22 cellular contexts compared by ENCODE assay signal in genomic region chr9:104227108-104227507, GRCh38.
"Had no signal": no experiment of that assay in that cellular context is flagged by ENCODE, and none has a peak within 500 bp of the region (broad histone marks: within the 10 kb centered on the region; RNA-seq: fewer than 3 reads in every experiment).

No MANE protein-coding gene starts in this region.

- H3K27me3 ChIP-seq: breast epithelium, hepatocyte, neural progenitor cell, suprapubic skin had no signal

- H3K4me3 Mint-ChIP-seq: activated T-cell treated with anti-CD3 and anti-CD28 coated beads, Interleukin-2, amount 50 U/mL, for 72 hours; naive thymus-derived CD4-positive, alpha-beta T cell; neural progenitor cell; stimulated activated naive CD8-positive, alpha-beta T cell treated with anti-CD3 and anti-CD28 coated beads, Interleukin-15, amount 100 ng/mL, for 72 hours had no signal

- H3K9me3 ChIP-seq: breast epithelium, prostate gland, suprapubic skin had no signal

- H3K27ac Mint-ChIP-seq: activated T-cell treated with anti-CD3 and anti-CD28 coated beads, Interleukin-2, amount 50 U/mL, for 72 hours; naive thymus-derived CD4-positive, alpha-beta T cell; neural progenitor cell; stimulated activated naive CD8-positive, alpha-beta T cell treated with anti-CD3 and anti-CD28 coated beads, Interleukin-15, amount 100 ng/mL, for 72 hours had no signal

- H3K4me1 ChIP-seq: breast epithelium, neural progenitor cell, prostate gland, suprapubic skin had no signal

- H3K4me3 ChIP-seq: breast epithelium, hepatocyte, neural progenitor cell, prostate gland, skin epidermis, suprapubic skin had no signal

- FAIRE-seq: astrocyte, islet of Langerhans had no signal

- H3K36me3 Mint-ChIP-seq: naive thymus-derived CD4-positive, alpha-beta T cell; neural progenitor cell had no signal

- H3K27me3 Mint-ChIP-seq: stimulated activated naive CD8-positive, alpha-beta T cell treated with anti-CD3 and anti-CD28 coated beads, Interleukin-15, amount 100 ng/mL, for 72 hours had no signal

- DNase-seq: activated CD4-positive, alpha-beta T cell treated with anti-CD3 and anti-CD28 coated beads, Interleukin-2, amount 50 U/mL, for 1 hour; activated CD8-positive, alpha-beta memory T cell treated with anti-CD3 and anti-CD28 coated beads, Interleukin-2, amount 50 U/mL, for 4 hours; activated effector memory CD4-positive, alpha-beta T cell treated with anti-CD3 and anti-CD28 coated beads, Interleukin-2, amount 50 U/mL, for 16 hours; activated naive CD4-positive, alpha-beta T cell treated with anti-CD3 and anti-CD28 coated beads, Interleukin-2, amount 50 U/mL, for 16 hours; activated T-cell treated with anti-CD3 and anti-CD28 coated beads, Interleukin-2, amount 50 U/mL, for 72 hours; cerebellar nuclear complex; dermis blood vessel endothelial cell; effector memory CD4-positive, alpha-beta T cell; left cardiac atrium; mesendoderm; naive thymus-derived CD4-positive, alpha-beta T cell; right cardiac atrium; stimulated activated naive CD8-positive, alpha-beta T cell treated with anti-CD3 and anti-CD28 coated beads, Interleukin-15, amount 100 ng/mL, for 72 hours had no signal

- ATAC-seq: activated CD4-positive, CD25-positive, alpha-beta regulatory T cell treated with anti-CD3 and anti-CD28 coated beads, Interleukin-2, amount 50 U/mL, for 24 hours; activated T-cell treated with anti-CD3 and anti-CD28 coated beads, Interleukin-2, amount 50 U/mL, for 72 hours; left cardiac atrium; naive thymus-derived CD4-positive, alpha-beta T cell; right cardiac atrium; stimulated activated naive CD8-positive, alpha-beta T cell treated with anti-CD3 and anti-CD28 coated beads, Interleukin-15, amount 100 ng/mL, for 72 hours had no signal

- H3K36me3 ChIP-seq: breast epithelium, neural progenitor cell, prostate gland, suprapubic skin had no signal

- H3K27ac ChIP-seq: breast epithelium, hepatocyte, neural progenitor cell, prostate gland, skin epidermis, suprapubic skin had no signal

- H3K9me3 Mint-ChIP-seq: activated T-cell treated with anti-CD3 and anti-CD28 coated beads, Interleukin-2, amount 50 U/mL, for 72 hours; naive thymus-derived CD4-positive, alpha-beta T cell; neural progenitor cell; stimulated activated naive CD8-positive, alpha-beta T cell treated with anti-CD3 and anti-CD28 coated beads, Interleukin-15, amount 100 ng/mL, for 72 hours had no signal

- H3K4me1 Mint-ChIP-seq: naive thymus-derived CD4-positive, alpha-beta T cell; neural progenitor cell; stimulated activated naive CD8-positive, alpha-beta T cell treated with anti-CD3 and anti-CD28 coated beads, Interleukin-15, amount 100 ng/mL, for 72 hours had no signal
